ENCODE assay signal across 20 cellular contexts in the genomic region with DNA sequence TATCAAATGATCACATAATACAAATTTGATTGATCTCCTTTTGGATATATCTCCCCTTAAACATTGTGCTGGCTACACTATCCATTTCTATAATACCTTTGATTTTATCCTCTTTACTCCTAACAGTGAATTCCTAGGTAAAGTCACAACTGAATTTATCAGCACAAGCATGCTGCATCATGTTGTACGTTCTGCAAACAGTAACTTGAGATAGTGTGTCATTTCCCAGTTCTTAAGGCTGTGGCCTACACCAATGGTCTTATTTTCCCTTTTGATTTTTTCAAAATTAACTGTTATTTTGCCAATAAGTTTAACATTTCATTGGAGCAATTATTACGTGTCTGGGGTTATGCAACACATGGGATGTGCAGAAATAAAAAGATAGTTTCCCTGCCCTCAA. TPM values are rescaled to one million over a fixed set of nuclear protein-coding genes. Genes with fewer than 3 reads are reported as not detected.
A peak's percentile ranks its signal among the peaks of the same experiment; 100 is the strongest.
DNase-seq lines count a peak whose midpoint lies in the region; ATAC-seq and TF ChIP-seq lines count a peak whose summit lies in the region.
"Had no signal": no experiment of that assay in that cellular context is flagged by ENCODE, and none has a peak within 500 bp of the region (broad histone marks: within the 10 kb centered on the region; RNA-seq: fewer than 3 reads in every experiment).

No MANE protein-coding gene starts in this region.

- no peak for DNase-seq in activated CD4-positive, alpha-beta T cell treated with anti-CD3 and anti-CD28 coated beads, Interleukin-2, amount 10 ng/mL, durations not matched to agents 7 days and 5 days
- DNase-seq in activated CD4-positive, alpha-beta T cell treated with anti-CD3 and anti-CD28 coated beads, Interleukin-2, amount 50 U/mL, for 1 hour, result no peak
- no peak for DNase-seq in activated naive CD8-positive, alpha-beta T cell treated with anti-CD3 and anti-CD28 coated beads for 36 hours
- DNase-seq in lower lobe of right lung, result no peak
- DNase-seq in NCI-H1436 (lab: John Stamatoyannopoulos, UW), result no peak
- no peak for DNase-seq in amygdala (lab: John Stamatoyannopoulos, UW)
- DNase-seq: activated CD8-positive, alpha-beta memory T cell treated with anti-CD3 and anti-CD28 coated beads, Interleukin-2, amount 50 U/mL, for 48 hours; amniotic stem cell; DND-41; NCI-H1092 treated with DMSO at 0.1 percent for 48 hours; NK-92 treated with Interleukin-12 subunit alpha and Interleukin-12 subunit beta, amount 100 ng/mL, for 24 hours; stimulated activated CD4-positive, alpha-beta T cell treated with anti-CD3 and anti-CD28 coated beads, Interleukin-1b, Interleukin-23, amount 100 ng/mL, for 48 hours had no signal

- no peaks in the 10 kb centered on the region for H3K27me3 Mint-ChIP-seq in activated CD4-positive, alpha-beta T cell treated with anti-CD3 and anti-CD28 coated beads, Interleukin-2, amount 10 ng/mL, durations not matched to agents 7 days and 5 days
- H3K27me3 Mint-ChIP-seq in activated naive CD8-positive, alpha-beta T cell treated with anti-CD3 and anti-CD28 coated beads for 36 hours, result no peaks in the 10 kb centered on the region

- H3K9me3 Mint-ChIP-seq in activated CD4-positive, alpha-beta T cell treated with anti-CD3 and anti-CD28 coated beads, Interleukin-2, amount 10 ng/mL, durations not matched to agents 7 days and 5 days, result peaks cover 7% of the 10 kb centered on the region
- H3K9me3 Mint-ChIP-seq in activated naive CD8-positive, alpha-beta T cell treated with anti-CD3 and anti-CD28 coated beads for 36 hours, result peaks cover 9% of the 10 kb centered on the region
- H3K9me3 Mint-ChIP-seq: WTC11 had no signal

- H3K36me3 ChIP-seq in HEK293 (ENCODE audit: control insufficient read depth in 2 of 2, insufficient read depth in 1 of 2, low read length in 2 of 2), result no peaks in the 10 kb centered on the region
- no peaks in the 10 kb centered on the region for H3K36me3 ChIP-seq in lower lobe of right lung
- H3K36me3 ChIP-seq: HAP-1 had no signal

- intact Hi-C loops in lower lobe of right lung (cut with DNase I), result no loop called here

- H3K4me1 ChIP-seq in HEK293 (ENCODE audit: control insufficient read depth, insufficient read depth, low read length) (peaks cover 4% of the 10 kb centered on the region; the same call in 1 of the 2 replicates), lower lobe of right lung (peaks cover 92% of the 10 kb centered on the region)
- H3K4me1 ChIP-seq: HAP-1 had no signal

- TF ChIP-seq CTCF in HEK293 (tag by site-specific recombination; IDR thresholded peaks at IDR 0.05) (no peak), lower lobe of right lung (IDR thresholded peaks at IDR 0.05) (no peak)

- H3K36me3 Mint-ChIP-seq in activated CD4-positive, alpha-beta T cell treated with anti-CD3 and anti-CD28 coated beads, Interleukin-2, amount 10 ng/mL, durations not matched to agents 7 days and 5 days (ENCODE audit: low read depth), result peaks cover 68% of the 10 kb centered on the region
- H3K36me3 Mint-ChIP-seq in activated naive CD8-positive, alpha-beta T cell treated with anti-CD3 and anti-CD28 coated beads for 36 hours, result peaks cover 69% of the 10 kb centered on the region
- H3K36me3 Mint-ChIP-seq: WTC11 had no signal

- H3K4me1 Mint-ChIP-seq in activated CD4-positive, alpha-beta T cell treated with anti-CD3 and anti-CD28 coated beads, Interleukin-2, amount 10 ng/mL, durations not matched to agents 7 days and 5 days, result peaks cover 100% of the 10 kb centered on the region
- peaks cover 95% of the 10 kb centered on the region for H3K4me1 Mint-ChIP-seq in activated naive CD8-positive, alpha-beta T cell treated with anti-CD3 and anti-CD28 coated beads for 36 hours

- no peaks in the 10 kb centered on the region; the same call in 1 of the 2 replicates for H3K9me3 ChIP-seq in HEK293 (ENCODE audit: control insufficient read depth, insufficient read depth, low read depth, low read length)
- H3K9me3 ChIP-seq in lower lobe of right lung, result no peaks in the 10 kb centered on the region
- H3K9me3 ChIP-seq: HAP-1 had no signal

- H3K4me3 ChIP-seq in HEK293 (ENCODE audit: low read depth, low read length), result no peak overlapping the region
- H3K4me3 ChIP-seq in lower lobe of right lung, result no peak overlapping the region
- H3K4me3 ChIP-seq: HAP-1 had no signal

- no peaks in the 10 kb centered on the region for H3K27me3 ChIP-seq in lower lobe of right lung (ENCODE audit: low read depth)

- POLR2A ChIA-PET in activated CD4-positive, alpha-beta T cell treated with anti-CD3 and anti-CD28 coated beads, Interleukin-2, amount 10 ng/mL, durations not matched to agents 7 days and 5 days (lab: Charles Lee), result interaction anchor here (0.6 kb wide), 1 partner anchor 57 kb away, joined by 3 read pairs; no protein-coding TSS in a partner anchor
- POLR2A ChIA-PET in HEK293 (lab: Yijun Ruan, JAX), result no interaction called here

- peak overlapping the region; percentile 33 for H3K4me3 Mint-ChIP-seq in activated CD4-positive, alpha-beta T cell treated with anti-CD3 and anti-CD28 coated beads, Interleukin-2, amount 10 ng/mL, durations not matched to agents 7 days and 5 days
- peak overlapping the region; percentile 86 for H3K4me3 Mint-ChIP-seq in activated naive CD8-positive, alpha-beta T cell treated with anti-CD3 and anti-CD28 coated beads for 36 hours
- H3K4me3 Mint-ChIP-seq: WTC11 had no signal

- H3K27ac Mint-ChIP-seq in activated CD4-positive, alpha-beta T cell treated with anti-CD3 and anti-CD28 coated beads, Interleukin-2, amount 10 ng/mL, durations not matched to agents 7 days and 5 days, result peak overlapping the region; percentile 86
- peak overlapping the region; percentile 94 for H3K27ac Mint-ChIP-seq in activated naive CD8-positive, alpha-beta T cell treated with anti-CD3 and anti-CD28 coated beads for 36 hours
- H3K27ac Mint-ChIP-seq: WTC11 had no signal

- H3K27ac ChIP-seq in HEK293 (ENCODE audit: extremely low read depth, low read depth, low read length) (no peak overlapping the region), lower lobe of right lung (peak overlapping the region; percentile 83)
- H3K27ac ChIP-seq: C4-2B, KMS-11 had no signal

- ATAC-seq in lower lobe of right lung (no peak), GM18519 (IDR thresholded peaks at IDR 0.05; ENCODE audit: low FRiP score, unreplicated experiment) (no peak)
- ATAC-seq: left lobe of liver, sciatic nerve, WTC11 had no signal

- CTCF ChIA-PET in activated CD4-positive, alpha-beta T cell treated with anti-CD3 and anti-CD28 coated beads, Interleukin-2, amount 10 ng/mL, durations not matched to agents 7 days and 5 days (lab: Charles Lee), result interaction anchor here (0.6 to 1.0 kb wide), 5 partner anchors 11 to 105 kb away, joined by 3 to 4 read pairs (median 3); a partner anchor contains a TSS
- CTCF ChIA-PET in HEK293 (lab: Yijun Ruan, JAX), result no interaction called here

TF ChIP-seq in HEK293, 187 proteins besides CTCF, POLR2A, EP300 and RAD21:
- no peak for TF ChIP-seq ZNF660 (tag by site-specific recombination; IDR thresholded peaks at IDR 0.05)
- TF ChIP-seq ZNF548 (tag by site-specific recombination; IDR thresholded peaks at IDR 0.05), result no peak
- no peak for TF ChIP-seq ZNF707 (tag by site-specific recombination; IDR thresholded peaks at IDR 0.05)
- no peak for TF ChIP-seq HOXA7 (CRISPR knock-in tag; IDR thresholded peaks at IDR 0.05; ENCODE audit: borderline replicate concordance)
- TF ChIP-seq ZNF501 (tag by site-specific recombination; IDR thresholded peaks at IDR 0.05), result no peak
- TF ChIP-seq ZNF10 (tag by site-specific recombination; IDR thresholded peaks at IDR 0.05), result 0 out of 2 replicates have a peak, but pooled peaks have one; percentile 1
- no peak for TF ChIP-seq IKZF3 (tag by site-specific recombination; IDR thresholded peaks at IDR 0.05)
- no peak for TF ChIP-seq ZNF664 (tag by site-specific recombination; IDR thresholded peaks at IDR 0.05)
- TF ChIP-seq ZBTB20 (tag by site-specific recombination; IDR thresholded peaks at IDR 0.05), result no peak
- TF ChIP-seq ZIC2 (tag by site-specific recombination; IDR thresholded peaks at IDR 0.05), result no peak
- no peak for TF ChIP-seq ZSCAN30 (tag by site-specific recombination; IDR thresholded peaks at IDR 0.05)
- no peak for TF ChIP-seq ZNF37A (tag by site-specific recombination; IDR thresholded peaks at IDR 0.05)
- TF ChIP-seq, protein P1, sequence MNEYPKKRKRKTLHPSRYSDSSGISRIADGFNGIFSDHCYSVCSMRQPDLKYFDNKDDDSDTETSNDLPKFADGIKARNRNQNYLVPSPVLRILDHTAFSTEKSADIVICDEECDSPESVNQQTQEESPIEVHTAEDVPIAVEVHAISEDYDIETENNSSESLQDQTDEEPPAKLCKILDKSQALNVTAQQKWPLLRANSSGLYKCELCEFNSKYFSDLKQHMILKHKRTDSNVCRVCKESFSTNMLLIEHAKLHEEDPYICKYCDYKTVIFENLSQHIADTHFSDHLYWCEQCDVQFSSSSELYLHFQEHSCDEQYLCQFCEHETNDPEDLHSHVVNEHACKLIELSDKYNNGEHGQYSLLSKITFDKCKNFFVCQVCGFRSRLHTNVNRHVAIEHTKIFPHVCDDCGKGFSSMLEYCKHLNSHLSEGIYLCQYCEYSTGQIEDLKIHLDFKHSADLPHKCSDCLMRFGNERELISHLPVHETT (tag by site-specific recombination; IDR thresholded peaks at IDR 0.05), result no peak
- peak; percentile 44 for TF ChIP-seq FEZF1 (tag by site-specific recombination; IDR thresholded peaks at IDR 0.05)

RNA-seq across cellular contexts. Expression of a gene that starts 24.8 kb away (rescaled TPM):
- total RNA-seq in activated CD4-positive, alpha-beta T cell treated with anti-CD3 and anti-CD28 coated beads, Interleukin-2, amount 10 ng/mL, durations not matched to agents 7 days and 5 days, result 100 to 1,000 TPM; 244 to 293 TPM
- total RNA-seq in activated naive CD8-positive, alpha-beta T cell treated with anti-CD3 and anti-CD28 coated beads for 36 hours, result 100 to 1,000 TPM; 176 to 177 TPM
- total RNA-seq in lower lobe of right lung, result 60.9 TPM
